In the genomic region with DNA sequence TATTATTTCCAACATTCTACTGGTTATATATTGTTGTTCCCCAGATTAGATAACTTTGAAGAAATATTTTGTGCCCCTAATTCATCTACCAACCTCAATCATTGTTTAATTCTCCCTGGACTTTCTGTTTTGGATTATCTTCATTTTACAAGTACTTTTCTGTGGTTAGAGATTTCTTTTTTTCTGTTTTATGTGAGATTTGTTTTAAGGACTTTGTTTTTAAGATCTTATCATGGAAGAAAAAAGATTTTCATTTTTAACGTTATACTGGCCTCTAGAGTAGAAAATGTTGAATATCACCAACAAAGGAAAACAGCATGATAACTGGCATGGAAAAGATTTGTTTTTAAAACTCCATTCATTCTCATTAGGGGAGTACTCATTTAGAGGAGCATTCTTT, we compare ENCODE assay signal across 9 cellular contexts.
DNase-seq lines count a peak whose midpoint lies in the region; ATAC-seq and TF ChIP-seq lines count a peak whose summit lies in the region.
"Had no signal": no experiment of that assay in that cellular context is flagged by ENCODE, and none has a peak within 500 bp of the region (broad histone marks: within the 10 kb centered on the region; RNA-seq: fewer than 3 reads in every experiment).

No MANE protein-coding gene starts in this region.

- CTCF ChIA-PET in CD4-positive, alpha-beta T cell (lab: Charles Lee), result interaction anchor here (0.9 to 1.0 kb wide), 2 partner anchors 9 to 1274 kb away, joined by 3 read pairs; no protein-coding TSS in a partner anchor

- H3K9me3 ChIP-seq in liver (ENCODE audit: control insufficient read depth in 4 of 4, low read length in 3 of 4), result no peaks in the 10 kb centered on the region
- no peaks in the 10 kb centered on the region for H3K9me3 ChIP-seq in CD4-positive, alpha-beta T cell (ENCODE audit: control insufficient read depth, low read length)

- peaks cover 0 to 3% (median 0%) of the 10 kb centered on the region in 4 donors for H3K4me1 ChIP-seq in liver (ENCODE audit: control insufficient read depth in 4 of 4, insufficient read depth in 4 of 4, low read length in 3 of 4)

- ATAC-seq in CD4-positive, alpha-beta T cell (ENCODE audit: poor library complexity), result no peak

- DNase-seq in AG09309 (ENCODE audit: low read depth) (peak; percentile 37), LNCaP clone FGC (ENCODE audit: low read depth) (peak; percentile 36), amniotic epithelial cell (ENCODE audit: low read depth) (peak; percentile 66), NCI-H526 treated with DMSO at 0.1 percent for 48 hours (lab: John Stamatoyannopoulos, UW) (no peak), occipital lobe (lab: John Stamatoyannopoulos, UW) (no peak), HuH-7.5 (ENCODE audit: low spot score) (no peak)
- no peak for DNase-seq in CD4-positive, alpha-beta T cell

- no peak overlapping the region for H3K9ac ChIP-seq in liver (ENCODE audit: low read depth in 1 of 2, low read length in 2 of 2)

- H3K36me3 ChIP-seq in liver (ENCODE audit: control insufficient read depth in 4 of 4, insufficient read depth in 3 of 4, low read depth in 1 of 4, low read length in 3 of 4), result no peaks in the 10 kb centered on the region

- H3K4me3 ChIP-seq in AG09309 (ENCODE audit: control insufficient read depth, low read depth, low read length) (no peak overlapping the region), LNCaP clone FGC (ENCODE audit: low read depth, low read length) (no peak overlapping the region), liver (ENCODE audit: low read depth in 1 of 3, low read length in 3 of 3) (no peak overlapping the region)

- TF ChIP-seq CTCF in AG09309 (IDR thresholded peaks at IDR 0.05; ENCODE audit: control insufficient read depth, insufficient read depth, low read depth, low read length, missing control alignments) (peak; percentile 27), LNCaP clone FGC (IDR thresholded peaks at IDR 0.05; ENCODE audit: control insufficient read depth, extremely low read depth, insufficient read depth) (peak; percentile 48), liver (IDR thresholded peaks at IDR 0.05; ENCODE audit: low read depth, low read length, missing input control) (peak; percentile 8)
- no peak for TF ChIP-seq CTCF in CD4-positive, alpha-beta T cell (IDR thresholded peaks at IDR 0.05)

- intact Hi-C loops in CD4-positive, alpha-beta T cell (cut with DNase I, micrococcal nuclease), result loop anchor here (1.0 to 10.0 kb wide), 3 partner anchors 961 to 1453 kb away; no protein-coding TSS in a partner anchor

- no peaks in the 10 kb centered on the region for H3K27me3 ChIP-seq in liver (ENCODE audit: control insufficient read depth in 4 of 4, insufficient read depth in 4 of 4, low read length in 3 of 4)
- H3K27me3 ChIP-seq in CD4-positive, alpha-beta T cell (ENCODE audit: control insufficient read depth, insufficient read depth, low read length), result no peaks in the 10 kb centered on the region

- no peaks in the 10 kb centered on the region for H3K4me1 Mint-ChIP-seq in CD4-positive, alpha-beta T cell (ENCODE audit: low read depth)

- no peaks in the 10 kb centered on the region for H3K27me3 Mint-ChIP-seq in CD4-positive, alpha-beta T cell

- no peak overlapping the region for H3K4me3 Mint-ChIP-seq in CD4-positive, alpha-beta T cell
- H3K4me3 Mint-ChIP-seq: T-helper 1 cell treated with Interleukin-12 subunit alpha and Interleukin-12 subunit beta and Interleukin-4 antibody, amounts not matched to agents 30 μg/mL and 1 μg/mL, for 36 hours had no signal

- H3K27ac Mint-ChIP-seq in CD4-positive, alpha-beta T cell, result no peak overlapping the region
- H3K27ac Mint-ChIP-seq: T-helper 1 cell treated with Interleukin-12 subunit alpha and Interleukin-12 subunit beta and Interleukin-4 antibody, amounts not matched to agents 30 μg/mL and 1 μg/mL, for 36 hours had no signal

- H3K36me3 Mint-ChIP-seq in CD4-positive, alpha-beta T cell (ENCODE audit: low read depth), result no peaks in the 10 kb centered on the region

- no peak overlapping the region for H3K27ac ChIP-seq in liver (ENCODE audit: low read depth in 1 of 2, low read length in 2 of 2)
- H3K27ac ChIP-seq in CD4-positive, alpha-beta T cell (ENCODE audit: low read depth, low read length), result no peak overlapping the region

- whole genome bisulfite sequencing in liver, result 20% methylated on average over 1 of the region's 1 CpG

- H3K9me3 Mint-ChIP-seq in CD4-positive, alpha-beta T cell, result no peaks in the 10 kb centered on the region
- H3K9me3 Mint-ChIP-seq: T-helper 1 cell treated with Interleukin-12 subunit alpha and Interleukin-12 subunit beta and Interleukin-4 antibody, amounts not matched to agents 30 μg/mL and 1 μg/mL, for 36 hours had no signal

- TF ChIP-seq RAD21 in liver (IDR thresholded peaks at IDR 0.05), result peak; percentile 62 to 67

- POLR2A ChIA-PET in CD4-positive, alpha-beta T cell (lab: Charles Lee), result no interaction called here

TF ChIP-seq in liver, 16 proteins besides CTCF, POLR2A, EP300 and RAD21:
- no peak for TF ChIP-seq RXRA (IDR thresholded peaks at IDR 0.05)
- no peak for TF ChIP-seq EGR1 (IDR thresholded peaks at IDR 0.05; ENCODE audit: low read depth in 2 of 2)
- TF ChIP-seq TAF1 (conservative IDR thresholded peaks at IDR 0.05), result no peak
- TF ChIP-seq HNF4G (IDR thresholded peaks at IDR 0.05), result no peak
- no peak for TF ChIP-seq GABPA (IDR thresholded peaks at IDR 0.05 in 1 of 2, conservative IDR thresholded peaks at IDR 0.05 in 1 of 2)
- TF ChIP-seq SP1 (IDR thresholded peaks at IDR 0.05), result no peak
- no peak for TF ChIP-seq NR2F2 (IDR thresholded peaks at IDR 0.05)
- TF ChIP-seq, protein P1, sequence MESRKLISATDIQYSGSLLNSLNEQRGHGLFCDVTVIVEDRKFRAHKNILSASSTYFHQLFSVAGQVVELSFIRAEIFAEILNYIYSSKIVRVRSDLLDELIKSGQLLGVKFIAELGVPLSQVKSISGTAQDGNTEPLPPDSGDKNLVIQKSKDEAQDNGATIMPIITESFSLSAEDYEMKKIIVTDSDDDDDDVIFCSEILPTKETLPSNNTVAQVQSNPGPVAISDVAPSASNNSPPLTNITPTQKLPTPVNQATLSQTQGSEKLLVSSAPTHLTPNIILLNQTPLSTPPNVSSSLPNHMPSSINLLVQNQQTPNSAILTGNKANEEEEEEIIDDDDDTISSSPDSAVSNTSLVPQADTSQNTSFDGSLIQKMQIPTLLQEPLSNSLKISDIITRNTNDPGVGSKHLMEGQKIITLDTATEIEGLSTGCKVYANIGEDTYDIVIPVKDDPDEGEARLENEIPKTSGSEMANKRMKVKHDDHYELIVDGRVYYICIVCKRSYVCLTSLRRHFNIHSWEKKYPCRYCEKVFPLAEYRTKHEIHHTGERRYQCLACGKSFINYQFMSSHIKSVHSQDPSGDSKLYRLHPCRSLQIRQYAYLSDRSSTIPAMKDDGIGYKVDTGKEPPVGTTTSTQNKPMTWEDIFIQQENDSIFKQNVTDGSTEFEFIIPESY (IDR thresholded peaks at IDR 0.05), result no peak
- TF ChIP-seq FOXA2 (IDR thresholded peaks at IDR 0.05), result no peak
- TF ChIP-seq REST (IDR thresholded peaks at IDR 0.05), result no peak
- no peak for TF ChIP-seq HNF4A (conservative IDR thresholded peaks at IDR 0.05)
- no peak for TF ChIP-seq FOXA1 (IDR thresholded peaks at IDR 0.05)

Comparison
In these comparisons a context has a peak if more than half of its experiments do, and no peak if none do; other contexts are left out.
1. DNase-seq: peak in AG09309 (single experiment), LNCaP clone FGC (single experiment) and amniotic epithelial cell (single experiment); none in NCI-H526 treated with DMSO at 0.1 percent for 48 hours (single experiment), occipital lobe (single experiment), HuH-7.5 (single experiment) and CD4-positive, alpha-beta T cell (0 of 10).